In genomic region chr17:45051060-45051719, GRCh38 we compare ENCODE assay signal across 8 cellular contexts. TPM values are rescaled to one million over a fixed set of nuclear protein-coding genes. Genes with fewer than 3 reads are reported as not detected.
DNase-seq lines count a peak whose midpoint lies in the region; ATAC-seq and TF ChIP-seq lines count a peak whose summit lies in the region.

Gene DCAKD (minus strand): TSS chr17:45051632. CDS start chr17:45034885, 16,747 bp downstream.

- peak; percentile 97 for ATAC-seq in HG02759 (IDR thresholded peaks at IDR 0.05; ENCODE audit: unreplicated experiment)
- peak; percentile 94 for ATAC-seq in activated naive CD8-positive, alpha-beta T cell treated with anti-CD3 and anti-CD28 coated beads, Interleukin-2, amount 50 U/mL, for 24 hours

- H3K18ac ChIP-seq in trophoblast cell (ENCODE audit: low read length), result peak within 1 kb of the TSS; percentile 62

- peaks cover 60% of the 10 kb centered on the region for H3K4me1 Mint-ChIP-seq in activated naive CD8-positive, alpha-beta T cell treated with anti-CD3 and anti-CD28 coated beads, Interleukin-2, amount 50 U/mL, for 24 hours

- no CpG with 5 or more reads among the region's 56 CpGs for WGBS in trophoblast cell (ENCODE audit: extremely low coverage, insufficient coverage, insufficient read length)
- WGBS in tibial nerve, 2 donors, result 0 to 3% methylated on average over 6 to 22 of the region's 56 CpGs

- H3K27ac ChIP-seq in cardiac muscle cell (peak within 1 kb of the TSS; percentile 97), trophoblast cell (ENCODE audit: low read depth, low read length) (peak within 1 kb of the TSS; percentile 89), tibial nerve (peak within 1 kb of the TSS; percentile 74 to 93 (median 91))

- peak within 1 kb of the TSS; percentile 65 for H4K12ac ChIP-seq in trophoblast cell (ENCODE audit: low read depth, low read length)

- TF ChIP-seq CTCF in GM12864 (IDR thresholded peaks at IDR 0.05; ENCODE audit: low read depth, low read length, missing control alignments), result no peak
- TF ChIP-seq CTCF in cardiac muscle cell (IDR thresholded peaks at IDR 0.05; ENCODE audit: low read depth, low read length), result no peak
- peak in 4 of 5 experiments; percentile 14 to 59 (median 36) for TF ChIP-seq CTCF in tibial nerve (IDR thresholded peaks at IDR 0.05)

- H2AFZ ChIP-seq in trophoblast cell (ENCODE audit: insufficient read depth, low read length, poor library complexity), result peak within 1 kb of the TSS; percentile 14

- peak within 1 kb of the TSS; percentile 85 for H2AK5ac ChIP-seq in trophoblast cell (ENCODE audit: low read length)

- no peaks in the 10 kb centered on the region for H3K27me3 ChIP-seq in cardiac muscle cell
- no peaks in the 10 kb centered on the region for H3K27me3 ChIP-seq in trophoblast cell (ENCODE audit: insufficient read depth, low read length)
- no peaks in the 10 kb centered on the region for H3K27me3 ChIP-seq in tibial nerve

- H3K79me2 ChIP-seq in trophoblast cell (ENCODE audit: control insufficient read depth, insufficient read depth, low read length, poor library complexity), result peaks cover 8% of the 10 kb centered on the region

- H3K27ac Mint-ChIP-seq in activated naive CD8-positive, alpha-beta T cell treated with anti-CD3 and anti-CD28 coated beads, Interleukin-2, amount 50 U/mL, for 24 hours, result peak within 1 kb of the TSS; percentile 96

- H3K4ac ChIP-seq in trophoblast cell (ENCODE audit: low read depth, low read length), result peak within 1 kb of the TSS; percentile 66

- H3K9ac ChIP-seq in trophoblast cell (ENCODE audit: low read length), result peak within 1 kb of the TSS; percentile 95

- peak within 1 kb of the TSS; percentile 87 for H2BK120ac ChIP-seq in trophoblast cell (ENCODE audit: insufficient read depth, low read length, poor library complexity)

- H3K36me3 ChIP-seq in cardiac muscle cell (no peaks in the 10 kb centered on the region), trophoblast cell (ENCODE audit: control insufficient read depth in 1 of 2, insufficient read depth in 2 of 2, low read length in 2 of 2) (no peaks in the 10 kb centered on the region), tibial nerve (no peaks in the 10 kb centered on the region)

- TF ChIP-seq EP300 in tibial nerve (IDR thresholded peaks at IDR 0.05), result peak in 1 of 2 donors; percentile 73

- H3K23ac ChIP-seq in trophoblast cell (ENCODE audit: low read length), result peak within 1 kb of the TSS; percentile 48

- H3K14ac ChIP-seq in trophoblast cell (ENCODE audit: low read length), result peak within 1 kb of the TSS; percentile 93

- TF ChIP-seq POLR2A in tibial nerve (IDR thresholded peaks at IDR 0.05), result peak; percentile 65 to 82

- peak within 1 kb of the TSS; percentile 91 for H3K4me3 Mint-ChIP-seq in activated naive CD8-positive, alpha-beta T cell treated with anti-CD3 and anti-CD28 coated beads, Interleukin-2, amount 50 U/mL, for 24 hours

- DNase-seq in GM12864 (ENCODE audit: low read depth) (peak; percentile 80), NCI-H1417 (lab: John Stamatoyannopoulos, UW) (peak; percentile 93 to 96 (median 96)), SW480 (ENCODE audit: low spot score) (peak; percentile 97), cardiac muscle cell (ENCODE audit: low read depth in 1 of 2, low spot score in 1 of 2) (peak; percentile 98), trophoblast cell (peak; percentile 96), tibial nerve (ENCODE audit: low spot score in 2 of 2) (peak; percentile 82 to 89)
- peak; percentile 91 for DNase-seq in activated naive CD8-positive, alpha-beta T cell treated with anti-CD3 and anti-CD28 coated beads, Interleukin-2, amount 50 U/mL, for 24 hours

- peak within 1 kb of the TSS; percentile 82 for H4K8ac ChIP-seq in trophoblast cell (ENCODE audit: low read depth, low read length)

- H3K4me3 ChIP-seq in GM12864 (ENCODE audit: low read depth, low read length), result peak within 1 kb of the TSS; percentile 63
- H3K4me3 ChIP-seq in cardiac muscle cell, result peak within 1 kb of the TSS; percentile 66
- peak within 1 kb of the TSS; percentile 79 for H3K4me3 ChIP-seq in trophoblast cell (ENCODE audit: low read depth, low read length)
- H3K4me3 ChIP-seq in tibial nerve, result peak within 1 kb of the TSS; percentile 38 to 68 (median 56)

- H3K4me1 ChIP-seq in cardiac muscle cell (ENCODE audit: low read depth), result peaks cover 4% of the 10 kb centered on the region
- H3K4me1 ChIP-seq in trophoblast cell (ENCODE audit: control insufficient read depth in 1 of 2, insufficient read depth in 2 of 2, low read length in 2 of 2), result peaks cover 5 to 17% of the 10 kb centered on the region in 2 experiments
- peaks cover 0 to 33% (median 16%) of the 10 kb centered on the region in 4 donors for H3K4me1 ChIP-seq in tibial nerve

- peaks cover 21% of the 10 kb centered on the region for H3K36me3 Mint-ChIP-seq in activated naive CD8-positive, alpha-beta T cell treated with anti-CD3 and anti-CD28 coated beads, Interleukin-2, amount 50 U/mL, for 24 hours (ENCODE audit: low read depth)

- H3K9me3 ChIP-seq in cardiac muscle cell (ENCODE audit: low read depth) (no peaks in the 10 kb centered on the region), trophoblast cell (ENCODE audit: insufficient read depth, low read depth, low read length) (no peaks in the 10 kb centered on the region), tibial nerve (no peaks in the 10 kb centered on the region)

- no peaks in the 10 kb centered on the region for H3K27me3 Mint-ChIP-seq in activated naive CD8-positive, alpha-beta T cell treated with anti-CD3 and anti-CD28 coated beads, Interleukin-2, amount 50 U/mL, for 24 hours

- H4K91ac ChIP-seq in trophoblast cell (ENCODE audit: low read depth, low read length), result peak within 1 kb of the TSS; percentile 80

- peak within 1 kb of the TSS; percentile 81 for H2BK5ac ChIP-seq in trophoblast cell (ENCODE audit: low read depth, low read length, poor library complexity)

- H3K4me2 ChIP-seq in trophoblast cell (ENCODE audit: low read length), result peak within 1 kb of the TSS; percentile 98

- peaks cover 19% of the 10 kb centered on the region for H3K79me1 ChIP-seq in trophoblast cell (ENCODE audit: low read length)

- H2BK12ac ChIP-seq in trophoblast cell (ENCODE audit: low read length), result peak within 1 kb of the TSS; percentile 29

- H3K9me3 Mint-ChIP-seq in activated naive CD8-positive, alpha-beta T cell treated with anti-CD3 and anti-CD28 coated beads, Interleukin-2, amount 50 U/mL, for 24 hours, result no peaks in the 10 kb centered on the region

RNA-seq across cellular contexts. Expression of gene DCAKD, which starts in this region (rescaled TPM):
- total RNA-seq in cardiac muscle cell (113 and 141 TPM in 2 replicates), tibial nerve (10 to 100 TPM; 47.7 to 53.2 (median 49.5) TPM)
- polyA plus RNA-seq in cardiac muscle cell, result 60.6 and 66.0 TPM in 2 replicates
- 34.4 and 36.2 TPM in 2 replicates for polyA plus RNA-seq in trophoblast cell (2013)

Comparison
In these comparisons a context has a peak if more than half of its experiments do, and no peak if none do; other contexts are left out.
1. Peak in every context shown above with its lines: DNase-seq, ATAC-seq, H3K4me3 ChIP-seq and H3K27ac ChIP-seq.
2. CTCF ChIP-seq: peak in tibial nerve (4 of 5); none in GM12864 (single experiment) and cardiac muscle cell (single experiment).